In the genomic region with DNA sequence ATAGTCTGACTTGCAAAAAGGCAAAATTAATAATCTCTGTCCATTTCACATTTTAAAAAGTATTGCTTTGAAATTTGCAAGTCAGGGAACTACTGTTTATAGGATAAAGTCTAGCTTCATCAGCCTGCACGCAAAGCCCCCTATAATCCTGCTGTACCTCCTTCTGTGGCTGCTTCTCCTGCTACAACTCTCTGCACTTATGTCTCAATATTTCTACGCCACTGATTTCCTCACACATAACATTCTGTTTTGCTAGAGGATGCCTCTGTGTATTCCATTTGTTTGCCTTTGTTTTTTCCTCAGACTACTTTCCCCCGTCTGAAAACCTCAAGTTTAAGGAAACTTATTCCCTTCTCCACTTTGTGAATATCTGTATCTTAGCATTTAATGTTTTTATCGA, we compare ENCODE assay signal across 1 cellular context.
TF ChIP-seq lines count a peak whose summit lies in the region.

No MANE protein-coding gene starts in this region.

TF ChIP-seq in IMR-90, 13 proteins besides CTCF, POLR2A, EP300 and RAD21:
- TF ChIP-seq, protein P1, sequence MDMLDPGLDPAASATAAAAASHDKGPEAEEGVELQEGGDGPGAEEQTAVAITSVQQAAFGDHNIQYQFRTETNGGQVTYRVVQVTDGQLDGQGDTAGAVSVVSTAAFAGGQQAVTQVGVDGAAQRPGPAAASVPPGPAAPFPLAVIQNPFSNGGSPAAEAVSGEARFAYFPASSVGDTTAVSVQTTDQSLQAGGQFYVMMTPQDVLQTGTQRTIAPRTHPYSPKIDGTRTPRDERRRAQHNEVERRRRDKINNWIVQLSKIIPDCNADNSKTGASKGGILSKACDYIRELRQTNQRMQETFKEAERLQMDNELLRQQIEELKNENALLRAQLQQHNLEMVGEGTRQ (IDR thresholded peaks at IDR 0.05; ENCODE audit: low read depth, low read length) = no peak
- TF ChIP-seq CEBPB (IDR thresholded peaks at IDR 0.05; ENCODE audit: low read depth, low read length) = no peak
- TF ChIP-seq, protein P2, sequence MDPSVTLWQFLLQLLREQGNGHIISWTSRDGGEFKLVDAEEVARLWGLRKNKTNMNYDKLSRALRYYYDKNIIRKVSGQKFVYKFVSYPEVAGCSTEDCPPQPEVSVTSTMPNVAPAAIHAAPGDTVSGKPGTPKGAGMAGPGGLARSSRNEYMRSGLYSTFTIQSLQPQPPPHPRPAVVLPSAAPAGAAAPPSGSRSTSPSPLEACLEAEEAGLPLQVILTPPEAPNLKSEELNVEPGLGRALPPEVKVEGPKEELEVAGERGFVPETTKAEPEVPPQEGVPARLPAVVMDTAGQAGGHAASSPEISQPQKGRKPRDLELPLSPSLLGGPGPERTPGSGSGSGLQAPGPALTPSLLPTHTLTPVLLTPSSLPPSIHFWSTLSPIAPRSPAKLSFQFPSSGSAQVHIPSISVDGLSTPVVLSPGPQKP (IDR thresholded peaks at IDR 0.05; ENCODE audit: borderline replicate concordance, low read depth, low read length) = no peak
- no peak for TF ChIP-seq NFE2L2 (IDR thresholded peaks at IDR 0.05; ENCODE audit: low read depth, low read length)
- TF ChIP-seq RCOR1 (IDR thresholded peaks at IDR 0.05; ENCODE audit: insufficient replicate concordance, low read length) = no peak
- TF ChIP-seq FOS (IDR thresholded peaks at IDR 0.05; ENCODE audit: low read depth, low read length) = no peak
- TF ChIP-seq CHD1 (IDR thresholded peaks at IDR 0.05; ENCODE audit: low read depth, low read length) = no peak
- no peak for TF ChIP-seq MAFK (IDR thresholded peaks at IDR 0.05; ENCODE audit: low read depth, low read length)
- TF ChIP-seq RFX5 (IDR thresholded peaks at IDR 0.05; ENCODE audit: low read depth, low read length) = no peak
- no peak for TF ChIP-seq MXI1 (IDR thresholded peaks at IDR 0.05; ENCODE audit: borderline replicate concordance, low read depth, low read length)
TF ChIP-seq in IMR-90: peak in this region for 0.
